23 cellular contexts compared by ENCODE assay signal in the genomic region with DNA sequence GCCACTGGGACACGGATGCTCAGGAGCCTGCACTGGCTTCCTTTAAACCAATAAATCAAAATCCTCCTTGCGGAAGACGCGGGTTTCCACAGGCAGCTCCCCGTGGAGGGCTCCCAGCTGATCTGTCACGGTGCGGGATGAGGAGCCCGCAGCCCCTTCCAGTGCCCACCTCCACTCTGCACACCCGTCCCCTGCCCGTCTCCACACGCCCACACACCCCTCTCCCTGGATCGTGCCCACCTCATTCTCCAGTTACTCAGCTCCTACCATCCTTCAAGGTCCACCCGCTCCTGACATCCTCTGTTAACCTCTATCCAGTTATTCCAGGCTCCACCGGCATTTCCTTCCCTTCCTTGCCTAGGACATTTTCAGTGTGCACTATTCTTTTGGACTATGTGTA.
A peak's percentile ranks its signal among the peaks of the same experiment; 100 is the strongest.
DNase-seq lines count a peak whose midpoint lies in the region; ATAC-seq and TF ChIP-seq lines count a peak whose summit lies in the region.
"Had no signal": no experiment of that assay in that cellular context is flagged by ENCODE, and none has a peak within 500 bp of the region (broad histone marks: within the 10 kb centered on the region; RNA-seq: fewer than 3 reads in every experiment).

No MANE protein-coding gene starts in this region.

- no peaks in the 10 kb centered on the region for H3K27me3 Mint-ChIP-seq in chondrocyte (ENCODE audit: low read depth)
- H3K27me3 Mint-ChIP-seq: CD4-positive, alpha-beta T cell; CD8-positive, alpha-beta memory T cell had no signal

- intact Hi-C loops in testis (cut with DNase I; ENCODE audit: low total_unique reads): no loop called here

- no peaks in the 10 kb centered on the region for H3K4me1 ChIP-seq in testis
- H3K4me1 ChIP-seq: A549, HAP-1 had no signal

- TF ChIP-seq CTCF in chondrocyte (IDR thresholded peaks at IDR 0.05) (no peak), testis (IDR thresholded peaks at IDR 0.05) (no peak)

- no peaks in the 10 kb centered on the region for H3K9me3 ChIP-seq in testis
- H3K9me3 ChIP-seq: A549; BE2C; BLaER1 treated with 17β-estradiol and CSF1 and Interleukin-3, amounts not matched to agents 10 nM and 100 nM; HAP-1 had no signal

- H3K4me1 Mint-ChIP-seq in chondrocyte (ENCODE audit: low read depth): no peaks in the 10 kb centered on the region
- H3K4me1 Mint-ChIP-seq: CD14-positive monocyte; CD8-positive, alpha-beta memory T cell had no signal

- TF ChIP-seq POLR2A in testis (IDR thresholded peaks at IDR 0.05): no peak

- no peak overlapping the region for H3K27ac ChIP-seq in testis
- H3K27ac ChIP-seq: A549; BLaER1 treated with 17β-estradiol and CSF1 and Interleukin-3, amounts not matched to agents 10 nM and 100 nM; GM23248 had no signal

- no peaks in the 10 kb centered on the region for H3K27me3 ChIP-seq in H7 (ENCODE audit: control insufficient read depth, insufficient read depth, low read length)
- H3K27me3 ChIP-seq in testis: no peaks in the 10 kb centered on the region
- H3K27me3 ChIP-seq: BE2C; BLaER1 treated with 17β-estradiol and CSF1 and Interleukin-3, amounts not matched to agents 10 nM and 100 nM had no signal

- H3K36me3 Mint-ChIP-seq in chondrocyte (ENCODE audit: low read depth): no peaks in the 10 kb centered on the region
- H3K36me3 Mint-ChIP-seq: CD14-positive monocyte; CD8-positive, alpha-beta memory T cell had no signal

- H3K27ac Mint-ChIP-seq in chondrocyte (ENCODE audit: unreplicated experiment): no peak overlapping the region
- H3K27ac Mint-ChIP-seq: CD4-positive, alpha-beta T cell; CD8-positive, alpha-beta memory T cell; HFFc6 had no signal

- H3K9me3 Mint-ChIP-seq in chondrocyte (ENCODE audit: low read depth): no peaks in the 10 kb centered on the region
- H3K9me3 Mint-ChIP-seq: HFFc6 had no signal

- DNase-seq in H7 (peak; percentile 14), chondrocyte (ENCODE audit: low spot score) (peak; percentile 81), left kidney (ENCODE audit: low read depth, low spot score) (peak; percentile 15), SW 1271 (lab: John Stamatoyannopoulos, UW) (no peak), testis (no peak)
- DNase-seq: 8988T; ACHN; AML-193; BE2C; CD4-positive, alpha-beta T cell; CD8-positive, alpha-beta memory T cell; DMS 273 treated with DMSO at 0.1 percent for 48 hours; DMS79; EL; GDM1; GM23248; HFFc6 had no signal

- no peak overlapping the region for H3K4me3 Mint-ChIP-seq in chondrocyte (ENCODE audit: unreplicated experiment)
- H3K4me3 Mint-ChIP-seq: CD14-positive monocyte; CD4-positive, alpha-beta T cell; CD8-positive, alpha-beta memory T cell; HFFc6 had no signal

- H3K36me3 ChIP-seq in H7 (replicated peaks; ENCODE audit: control insufficient read depth, insufficient read depth, low read length): no peaks in the 10 kb centered on the region
- no peaks in the 10 kb centered on the region for H3K36me3 ChIP-seq in testis (ENCODE audit: low read depth, missing control alignments)
- H3K36me3 ChIP-seq: BE2C; BLaER1 treated with 17β-estradiol and CSF1 and Interleukin-3, amounts not matched to agents 10 nM and 100 nM; HAP-1 had no signal

- no peak for ATAC-seq in HG02938 (IDR thresholded peaks at IDR 0.05; ENCODE audit: unreplicated experiment)
- ATAC-seq: A549, GM12878 had no signal

- WGBS in testis, 2 donors: 58 to 59% methylated on average over 14 of the region's 14 CpGs

- no peak overlapping the region for H3K4me3 ChIP-seq in H7 (ENCODE audit: insufficient read depth, low read depth, low read length)
- H3K4me3 ChIP-seq in testis: no peak overlapping the region
- H3K4me3 ChIP-seq: A549; BLaER1 treated with 17β-estradiol and CSF1 and Interleukin-3, amounts not matched to agents 10 nM and 100 nM; GM12878; GM23248; HAP-1 had no signal

Comparison
In these comparisons a context has a peak if more than half of its experiments do, and no peak if none do; other contexts are left out.
1. DNase-seq: peak in H7 (single experiment), chondrocyte (single experiment) and left kidney (single experiment); none in SW 1271 (0 of 2) and testis (single experiment).